ENCODE assay signal across 8 cellular contexts in genomic region chr11:133082851-133083488, GRCh38.
A peak's percentile ranks its signal among the peaks of the same experiment; 100 is the strongest.
DNase-seq lines count a peak whose midpoint lies in the region; ATAC-seq and TF ChIP-seq lines count a peak whose summit lies in the region.

No MANE protein-coding gene starts in this region.

- intact Hi-C loops in Panc1 (cut with micrococcal nuclease; ENCODE audit: unreplicated experiment): no loop called here
- intact Hi-C loops in sigmoid colon (cut with DNase I): no loop called here

- peak overlapping the region; percentile 80 to 93 (median 87) for H3K4me2 ChIP-seq in BLaER1 treated with 17β-estradiol and CSF1 and Interleukin-3, amounts not matched to agents 10 nM and 100 nM

- WGBS in iPS DF 6.9 (ENCODE audit: insufficient coverage, insufficient read length): no CpG with 5 or more reads among the region's 71 CpGs
- 2% methylated on average over 71 of the region's 71 CpGs for WGBS in sigmoid colon, 2 donors

- ATAC-seq in HG03175 (IDR thresholded peaks at IDR 0.05; ENCODE audit: unreplicated experiment) (peak; percentile 94), Panc1 (peak; percentile 80)

- peak; percentile 55 for DNase-seq in GM19238 (ENCODE audit: insufficient read length, low spot score)
- no peak for DNase-seq in Panc1 (ENCODE audit: low read depth, low spot score)
- peak in 44 of 56 donors; percentile 15 to 80 (median 40) for DNase-seq in amygdala (lab: John Stamatoyannopoulos, UW)
- peak; percentile 27 for DNase-seq in iPS DF 6.9 (ENCODE audit: low read depth, low spot score)
- no peak for DNase-seq in sigmoid colon
- DNase-seq in NK-92 (lab: John Stamatoyannopoulos, UW; ENCODE audit: unreplicated experiment): no peak

- H3K9ac ChIP-seq in BLaER1 treated with 17β-estradiol and CSF1 and Interleukin-3, amounts not matched to agents 10 nM and 100 nM: peak overlapping the region; percentile 54 to 77 (median 66); a peak in 20 of 22 replicates

- no peaks in the 10 kb centered on the region for H3K9me3 ChIP-seq in BLaER1 treated with 17β-estradiol and CSF1 and Interleukin-3, amounts not matched to agents 10 nM and 100 nM (replicated peaks in 1 of 11)
- H3K9me3 ChIP-seq in Panc1 (ENCODE audit: control insufficient read depth, insufficient read depth, low read depth, low read length): no peaks in the 10 kb centered on the region
- H3K9me3 ChIP-seq in iPS DF 6.9 (ENCODE audit: control insufficient read depth, insufficient read depth, low read length): no peaks in the 10 kb centered on the region
- H3K9me3 ChIP-seq in sigmoid colon: no peaks in the 10 kb centered on the region

- TF ChIP-seq EP300 in sigmoid colon (IDR thresholded peaks at IDR 0.05): no peak

- TF ChIP-seq POLR2A in sigmoid colon (IDR thresholded peaks at IDR 0.05): no peak

- peak overlapping the region in 5 of 11 experiments; percentile 30 to 65 (median 58); a peak in 7 of 22 replicates for H3K27ac ChIP-seq in BLaER1 treated with 17β-estradiol and CSF1 and Interleukin-3, amounts not matched to agents 10 nM and 100 nM
- H3K27ac ChIP-seq in Panc1 (ENCODE audit: low read length): no peak overlapping the region
- no peak overlapping the region for H3K27ac ChIP-seq in iPS DF 6.9 (ENCODE audit: low read length)
- H3K27ac ChIP-seq in sigmoid colon: no peak overlapping the region

- H3K4me3 ChIP-seq in BLaER1 treated with 17β-estradiol and CSF1 and Interleukin-3, amounts not matched to agents 10 nM and 100 nM: peak overlapping the region; percentile 50 to 70 (median 56)
- H3K4me3 ChIP-seq in Panc1 (ENCODE audit: low read depth in 2 of 2, low read length in 2 of 2): peak overlapping the region in 1 of 2 experiments; percentile 3; a peak in 1 of 4 replicates
- peak overlapping the region; percentile 45; the same call in 1 of the 2 replicates for H3K4me3 ChIP-seq in iPS DF 6.9 (ENCODE audit: low read length)
- H3K4me3 ChIP-seq in sigmoid colon: peak overlapping the region; percentile 21 to 48 (median 37)

- H4K20me1 ChIP-seq in BLaER1 treated with 17β-estradiol and CSF1 and Interleukin-3, amounts not matched to agents 10 nM and 100 nM: peaks cover 0 to 7% (median 0%) of the 10 kb centered on the region in 11 experiments; a peak in 2 of 22 replicates

- POLR2A ChIA-PET in Panc1 (lab: Charles Lee): no interaction called here

- H3K36me3 ChIP-seq in BLaER1 treated with 17β-estradiol and CSF1 and Interleukin-3, amounts not matched to agents 10 nM and 100 nM: no peaks in the 10 kb centered on the region
- H3K36me3 ChIP-seq in Panc1 (ENCODE audit: control insufficient read depth, insufficient read depth, low read length) (no peaks in the 10 kb centered on the region), iPS DF 6.9 (ENCODE audit: control insufficient read depth, insufficient read depth, low read length) (no peaks in the 10 kb centered on the region), sigmoid colon (no peaks in the 10 kb centered on the region)

- no TSS peak for BruUV-seq in Panc1 (replicated peaks; lab: Mats Ljungman, UMichigan)

- CTCF ChIA-PET in Panc1 (lab: Charles Lee): no interaction called here

- H3K4me1 ChIP-seq in BLaER1 treated with 17β-estradiol and CSF1 and Interleukin-3, amounts not matched to agents 10 nM and 100 nM: peaks cover 0 to 5% (median 2%) of the 10 kb centered on the region in 10 experiments; a peak in 5 of 20 replicates
- H3K4me1 ChIP-seq in Panc1 (ENCODE audit: control insufficient read depth, insufficient read depth, low read length): no peaks in the 10 kb centered on the region
- H3K4me1 ChIP-seq in iPS DF 6.9 (ENCODE audit: control insufficient read depth, insufficient read depth, low read length): no peaks in the 10 kb centered on the region; the same call in none of the 2 replicates
- H3K4me1 ChIP-seq in sigmoid colon: peaks cover 0 to 11% (median 7%) of the 10 kb centered on the region in 4 donors

- peaks cover 0 to 10% (median 6%) of the 10 kb centered on the region in 11 experiments; a peak in 12 of 22 replicates for H3K27me3 ChIP-seq in BLaER1 treated with 17β-estradiol and CSF1 and Interleukin-3, amounts not matched to agents 10 nM and 100 nM
- H3K27me3 ChIP-seq in Panc1 (ENCODE audit: control insufficient read depth, insufficient read depth, low read length) (peaks cover 30% of the 10 kb centered on the region), iPS DF 6.9 (ENCODE audit: control insufficient read depth, insufficient read depth, low read length) (no peaks in the 10 kb centered on the region; the same call in 1 of the 2 replicates), sigmoid colon (peaks cover 5 to 58% (median 39%) of the 10 kb centered on the region in 3 donors)

- in situ Hi-C loops in Panc1 (cut with HindIII; ENCODE audit: low pct_unique_long_range_greater_than_20kb, low sequenced_read_pairs): no loop called here

- TF ChIP-seq CTCF in Panc1 (IDR thresholded peaks at IDR 0.05): peak; percentile 98
- peak in 1 of 4 experiments; percentile 86 for TF ChIP-seq CTCF in sigmoid colon (IDR thresholded peaks at IDR 0.05)

Comparison
In these comparisons a context has a peak if more than half of its experiments do, and no peak if none do; other contexts are left out.
1. DNase-seq: peak in GM19238 (single experiment), amygdala (44 of 56) and iPS DF 6.9 (single experiment); none in Panc1 (single experiment), sigmoid colon (single experiment) and NK-92 (single experiment).